In the genomic region with DNA sequence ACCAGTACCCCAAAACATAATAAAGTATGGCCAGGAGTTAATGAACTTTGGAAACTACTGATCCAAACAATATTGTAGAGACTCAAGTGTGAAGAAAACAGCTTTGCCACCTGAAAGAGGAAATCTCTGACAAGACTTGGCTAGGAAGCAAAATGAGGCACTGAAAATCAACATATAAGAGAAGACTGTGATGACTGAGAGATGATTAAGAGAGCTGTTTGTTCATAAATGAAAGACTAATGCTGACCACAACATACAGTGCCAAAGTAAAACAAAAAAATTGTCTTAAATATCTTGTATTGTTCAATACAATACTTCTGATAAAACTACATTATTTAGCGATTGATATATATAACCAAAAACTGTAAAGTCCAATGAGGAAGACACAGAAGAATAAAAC, we compare ENCODE assay signal across 17 cellular contexts. TPM values are rescaled to one million over a fixed set of nuclear protein-coding genes. Genes with fewer than 3 reads are reported as not detected.
A peak's percentile ranks its signal among the peaks of the same experiment; 100 is the strongest.
DNase-seq lines count a peak whose midpoint lies in the region; ATAC-seq and TF ChIP-seq lines count a peak whose summit lies in the region.
"Had no signal": no experiment of that assay in that cellular context is flagged by ENCODE, and none has a peak within 500 bp of the region (broad histone marks: within the 10 kb centered on the region; RNA-seq: fewer than 3 reads in every experiment).

No MANE protein-coding gene starts in this region.

- no peak for DNase-seq in stimulated activated naive CD8-positive, alpha-beta T cell treated with anti-CD3 and anti-CD28 coated beads, Interleukin-15, Interleukin-2, amounts not matched to agents 100 U/mL and 50 U/mL, for 24 hours
- DNase-seq in RWPE2 (ENCODE audit: low spot score): no peak
- peak; percentile 68 for DNase-seq in fibroblast of mammary gland (ENCODE audit: low read depth)
- DNase-seq in tibial artery: no peak
- DNase-seq in psoas muscle: no peak
- DNase-seq: amygdala, BE2C, cortex of kidney, NCI-H2081 treated with DMSO at 0.1 percent for 48 hours, NCI-H82, SHP77 treated with DMSO at 0.1 percent for 48 hours, upper lobe of right lung had no signal

- H3K27ac Mint-ChIP-seq in stimulated activated naive CD8-positive, alpha-beta T cell treated with anti-CD3 and anti-CD28 coated beads, Interleukin-15, Interleukin-2, amounts not matched to agents 100 ng/mL and 50 ng/mL, for 24 hours: peak overlapping the region; percentile 1

- peaks cover 43% of the 10 kb centered on the region for H3K36me3 Mint-ChIP-seq in stimulated activated naive CD8-positive, alpha-beta T cell treated with anti-CD3 and anti-CD28 coated beads, Interleukin-15, Interleukin-2, amounts not matched to agents 100 ng/mL and 50 ng/mL, for 24 hours (ENCODE audit: low read depth)

- H3K4me1 Mint-ChIP-seq in stimulated activated naive CD8-positive, alpha-beta T cell treated with anti-CD3 and anti-CD28 coated beads, Interleukin-15, Interleukin-2, amounts not matched to agents 100 ng/mL and 50 ng/mL, for 24 hours (ENCODE audit: low read depth): peaks cover 47% of the 10 kb centered on the region

- H3K4me1 ChIP-seq in RWPE2 (ENCODE audit: insufficient read depth, poor library complexity, severe bottlenecking): peaks cover 32% of the 10 kb centered on the region
- H3K4me1 ChIP-seq in tibial artery: peaks cover 0 to 46% (median 7%) of the 10 kb centered on the region in 4 donors
- peaks cover 18% of the 10 kb centered on the region for H3K4me1 ChIP-seq in psoas muscle
- H3K4me1 ChIP-seq: BE2C had no signal

- ATAC-seq in stimulated activated naive CD8-positive, alpha-beta T cell treated with anti-CD3 and anti-CD28 coated beads, Interleukin-15, Interleukin-2, amounts not matched to agents 100 U/mL and 50 U/mL, for 24 hours: no peak
- ATAC-seq in RWPE2 (ENCODE audit: low read depth) (peak; percentile 61; the same call in 1 of the 3 replicates), psoas muscle (no peak), GM18520 (IDR thresholded peaks at IDR 0.05; ENCODE audit: unreplicated experiment) (no peak), HG03442 (IDR thresholded peaks at IDR 0.05; ENCODE audit: unreplicated experiment) (no peak)
- ATAC-seq: upper lobe of right lung had no signal

- intact Hi-C loops in tibial artery (cut with DNase I; ENCODE audit: low total_unique reads): no loop called here
- intact Hi-C loops in psoas muscle (cut with DNase I): no loop called here

- H3K36me3 ChIP-seq in RWPE2 (ENCODE audit: low read depth): peaks cover 75% of the 10 kb centered on the region
- peaks cover 6 to 27% (median 11%) of the 10 kb centered on the region in 3 donors for H3K36me3 ChIP-seq in tibial artery
- peaks cover 4 to 45% of the 10 kb centered on the region in 2 donors for H3K36me3 ChIP-seq in psoas muscle (ENCODE audit: insufficient read depth in 1 of 2, low read depth in 1 of 2)

- H3K27ac ChIP-seq in RWPE2 (ENCODE audit: poor library complexity, severe bottlenecking) (peak overlapping the region; percentile 38), tibial artery (no peak overlapping the region), psoas muscle (no peak overlapping the region)
- H3K27ac ChIP-seq: HL-60, upper lobe of right lung had no signal

- H3K27me3 Mint-ChIP-seq in stimulated activated naive CD8-positive, alpha-beta T cell treated with anti-CD3 and anti-CD28 coated beads, Interleukin-15, Interleukin-2, amounts not matched to agents 100 ng/mL and 50 ng/mL, for 24 hours: no peaks in the 10 kb centered on the region

- H3K9me3 ChIP-seq in RWPE2 (ENCODE audit: severe bottlenecking) (no peaks in the 10 kb centered on the region), tibial artery (no peaks in the 10 kb centered on the region), psoas muscle (no peaks in the 10 kb centered on the region)
- H3K9me3 ChIP-seq: BE2C, HAP-1, upper lobe of right lung had no signal

- TF ChIP-seq CTCF in RWPE2 (IDR thresholded peaks at IDR 0.05; ENCODE audit: poor library complexity, severe bottlenecking) (no peak), fibroblast of mammary gland (conservative IDR thresholded peaks at IDR 0.05; ENCODE audit: control insufficient read depth, insufficient read depth, low read depth, low read length) (no peak), tibial artery (IDR thresholded peaks at IDR 0.05) (no peak), psoas muscle (IDR thresholded peaks at IDR 0.05) (no peak)

- no peak overlapping the region for H3K4me3 Mint-ChIP-seq in stimulated activated naive CD8-positive, alpha-beta T cell treated with anti-CD3 and anti-CD28 coated beads, Interleukin-15, Interleukin-2, amounts not matched to agents 100 ng/mL and 50 ng/mL, for 24 hours

- WGBS in psoas muscle, 3 donors: 97 to 100% (median 100%) methylated on average over 1 of the region's 1 CpG

- H3K4me3 ChIP-seq in RWPE2 (ENCODE audit: severe bottlenecking): no peak overlapping the region
- H3K4me3 ChIP-seq in fibroblast of mammary gland (ENCODE audit: control insufficient read depth, low read depth, low read length): no peak overlapping the region
- no peak overlapping the region for H3K4me3 ChIP-seq in tibial artery
- no peak overlapping the region for H3K4me3 ChIP-seq in psoas muscle
- H3K4me3 ChIP-seq: HAP-1, upper lobe of right lung had no signal

- H3K27me3 ChIP-seq in RWPE2 (ENCODE audit: insufficient read depth, poor library complexity, severe bottlenecking) (no peaks in the 10 kb centered on the region), tibial artery (no peaks in the 10 kb centered on the region), psoas muscle (ENCODE audit: insufficient read depth in 3 of 3, low read length in 2 of 3) (no peaks in the 10 kb centered on the region)
- H3K27me3 ChIP-seq: BE2C, upper lobe of right lung had no signal

- no peaks in the 10 kb centered on the region for H3K9me3 Mint-ChIP-seq in stimulated activated naive CD8-positive, alpha-beta T cell treated with anti-CD3 and anti-CD28 coated beads, Interleukin-15, Interleukin-2, amounts not matched to agents 100 ng/mL and 50 ng/mL, for 24 hours

RNA-seq across cellular contexts. Expression of a gene that starts 7.2 kb away (rescaled TPM):
- 10 to 100 TPM; 24.8 to 33.7 (median 31.6) TPM for total RNA-seq in psoas muscle
- polyA plus RNA-seq in psoas muscle: 10 to 100 TPM in 2 of 3 donors, 1 to 10 TPM in 1; 5.6 to 23.4 (median 11.3) TPM

RNA-seq across cellular contexts. Expression of a gene that starts 15.2 kb away (rescaled TPM):
- 1 to 10 TPM; 6.1 to 8.7 (median 6.4) TPM for total RNA-seq in psoas muscle
- 10 to 100 TPM in 1 of 3 donors, 1 to 10 TPM in 2; 3.9 to 12.6 (median 3.9) TPM for polyA plus RNA-seq in psoas muscle

RNA-seq across cellular contexts. Expression of a gene that starts 33.3 kb away (rescaled TPM):
- total RNA-seq in psoas muscle: 1 to 10 TPM; 2.0 to 4.8 (median 2.8) TPM
- 1 to 10 TPM; 2.2 to 4.3 (median 3.9) TPM for polyA plus RNA-seq in psoas muscle

RNA-seq across cellular contexts. Expression of a gene that starts 42.9 kb away (rescaled TPM):
- total RNA-seq in psoas muscle: 10 to 100 TPM; 32.8 to 57.9 (median 39.2) TPM
- polyA plus RNA-seq in psoas muscle: 10 to 100 TPM; 15.5 to 33.8 (median 16.1) TPM
